Comparison of ENCODE assay signal across 1 cellular context in genomic region chr2:200471324-200471848, GRCh38.
TF ChIP-seq lines count a peak whose summit lies in the region.

No MANE protein-coding gene starts in this region.

TF ChIP-seq in H1, 55 proteins besides CTCF, POLR2A, EP300 and RAD21:
- TF ChIP-seq ATF3 (IDR thresholded peaks at IDR 0.05; ENCODE audit: insufficient read depth, low read depth, low read length) (no peak), TEAD4 (IDR thresholded peaks at IDR 0.05; ENCODE audit: low read depth, low read length) (peak; percentile 82)
